Comparison of ENCODE assay signal across 8 cellular contexts in the genomic region with DNA sequence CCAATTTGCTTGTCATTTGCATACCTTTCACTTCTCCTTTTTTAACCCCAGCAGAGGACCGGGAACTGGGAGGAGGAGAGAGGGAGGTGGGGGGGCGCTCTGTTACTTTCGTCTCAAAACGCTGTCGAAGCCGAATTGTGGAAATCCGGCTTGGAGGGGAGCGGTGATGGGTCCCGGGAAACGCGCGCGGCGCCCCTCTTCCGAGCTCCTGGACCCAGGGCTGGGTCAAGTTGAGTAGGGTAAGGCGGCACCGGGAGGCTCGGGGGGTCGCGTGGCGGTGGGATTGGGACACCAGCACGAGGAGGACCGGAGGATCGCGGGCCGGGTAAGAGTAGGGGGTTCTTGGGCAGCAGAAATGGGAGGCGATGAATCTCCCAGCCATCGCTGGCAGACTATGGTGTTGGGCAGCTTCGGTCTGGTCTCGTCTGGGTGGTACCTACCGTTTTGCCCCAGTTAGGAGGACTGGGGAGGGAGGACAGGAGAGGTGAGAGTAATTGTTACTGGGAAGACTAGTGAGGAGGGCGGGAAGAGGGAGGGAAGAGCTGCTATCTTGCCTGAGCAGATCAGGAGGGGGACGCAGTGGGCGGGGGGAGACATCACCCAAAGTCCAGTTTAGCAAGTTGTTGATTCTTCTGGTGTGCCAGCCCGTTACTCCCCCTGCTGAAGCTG. TPM values are rescaled to one million over a fixed set of nuclear protein-coding genes. Genes with fewer than 3 reads are reported as not detected.
DNase-seq lines count a peak whose midpoint lies in the region; ATAC-seq and TF ChIP-seq lines count a peak whose summit lies in the region.

No MANE protein-coding gene starts in this region.

- CTCF ChIA-PET in AG04449 (lab: Yijun Ruan, JAX), result no interaction called here

- intact Hi-C loops in Right ventricle myocardium superior (cut with DNase I), result loop anchor here (5.0 to 10.0 kb wide), 2 partner anchors 133 to 614 kb away; no protein-coding TSS in a partner anchor

- H3K9me2 ChIP-seq in GM23338 (ENCODE audit: insufficient read depth), result no peaks in the 10 kb centered on the region

- TF ChIP-seq CTCF in AG04449 (IDR thresholded peaks at IDR 0.05; ENCODE audit: insufficient read depth, low read length, missing control alignments) (no peak), GM23338 (conservative IDR thresholded peaks at IDR 0.05; ENCODE audit: low read depth in 2 of 2) (peak in 1 of 2 experiments; percentile 16; a peak in 1 of 4 replicates), WI38 (IDR thresholded peaks at IDR 0.05; ENCODE audit: low read depth, low read length) (no peak), progenitor cell of endocrine pancreas (IDR thresholded peaks at IDR 0.05; ENCODE audit: unreplicated experiment) (no peak)

- H3K9me3 Mint-ChIP-seq in GM23338 (no peaks in the 10 kb centered on the region), progenitor cell of endocrine pancreas (ENCODE audit: low read depth) (no peaks in the 10 kb centered on the region)

- peaks cover 48% of the 10 kb centered on the region for H3K4me1 Mint-ChIP-seq in GM23338
- H3K4me1 Mint-ChIP-seq in progenitor cell of endocrine pancreas (ENCODE audit: low read depth), result peaks cover 63% of the 10 kb centered on the region

- peaks cover 74% of the 10 kb centered on the region for H3K27me3 Mint-ChIP-seq in GM23338 (ENCODE audit: insufficient read depth, low read depth, poor library complexity)
- H3K27me3 Mint-ChIP-seq in progenitor cell of endocrine pancreas, result peaks cover 19% of the 10 kb centered on the region

- H4K20me1 ChIP-seq in GM23338 (replicated peaks; ENCODE audit: insufficient read depth), result 0 out of 2 replicates have a peak, but pooled peaks cover 9% of the 10 kb centered on the region

- H3K36me3 ChIP-seq in GM23338 (ENCODE audit: insufficient read depth), result no peaks in the 10 kb centered on the region

- peaks cover 80% of the 10 kb centered on the region for H3K27me3 ChIP-seq in GM23338 (ENCODE audit: insufficient read depth)

- H3K4me1 ChIP-seq in GM23338 (ENCODE audit: insufficient read depth), result peaks cover 40% of the 10 kb centered on the region

- no peaks in the 10 kb centered on the region for H3K79me2 ChIP-seq in GM23338 (replicated peaks; ENCODE audit: insufficient read depth)

- H3K4me3 Mint-ChIP-seq in GM23338, result peak overlapping the region; percentile 86
- H3K4me3 Mint-ChIP-seq in progenitor cell of endocrine pancreas (ENCODE audit: low read depth), result peak overlapping the region; percentile 98

- H3K36me3 Mint-ChIP-seq in GM23338 (ENCODE audit: low read depth) (no peaks in the 10 kb centered on the region), progenitor cell of endocrine pancreas (ENCODE audit: insufficient read depth) (no peaks in the 10 kb centered on the region)

- ATAC-seq in GM23338 (peak; percentile 18), Right ventricle myocardium superior (ENCODE audit: poor library complexity) (peak; percentile 8), HG03039 (IDR thresholded peaks at IDR 0.05; ENCODE audit: unreplicated experiment) (no peak), HG03442 (IDR thresholded peaks at IDR 0.05; ENCODE audit: unreplicated experiment) (no peak)

- POLR2A ChIA-PET in AG04449 (lab: Yijun Ruan, JAX), result no interaction called here

- H3K4me3 ChIP-seq in AG04449 (ENCODE audit: low read depth, low read length) (peak overlapping the region; percentile 61), GM23338 (peak overlapping the region; percentile 80), WI38 (ENCODE audit: low read depth, low read length) (peak overlapping the region; percentile 64)

- no peak overlapping the region for H3K27ac ChIP-seq in GM23338 (ENCODE audit: low read depth)

- peaks cover 29% of the 10 kb centered on the region for H3F3A ChIP-seq in GM23338 (replicated peaks; ENCODE audit: low read depth)

- DNase-seq in AG04449 (ENCODE audit: low read depth, low spot score) (no peak), GM23338 (ENCODE audit: low spot score) (peak; percentile 81), Right ventricle myocardium superior (no peak), progenitor cell of endocrine pancreas (ENCODE audit: low spot score, unreplicated experiment) (no peak), middle frontal gyrus (ENCODE audit: extremely low spot score, low spot score) (no peak)

- peak overlapping the region; percentile 88 for H2AFZ ChIP-seq in GM23338

- H3K4me2 ChIP-seq in GM23338, result peak overlapping the region; percentile 90

- H3K27ac Mint-ChIP-seq in GM23338 (no peak overlapping the region), progenitor cell of endocrine pancreas (peak overlapping the region; percentile 97)

TF ChIP-seq in GM23338, 12 proteins besides CTCF, POLR2A, EP300 and RAD21 (continues in another document):
- TF ChIP-seq POLR2AphosphoS5 (IDR thresholded peaks at IDR 0.05; ENCODE audit: low read depth) (no peak), REST (IDR thresholded peaks at IDR 0.05; ENCODE audit: unreplicated experiment) (no peak), JUNB (IDR thresholded peaks at IDR 0.05; ENCODE audit: unreplicated experiment) (no peak), ZNF114 (CRISPR knock-in tag; IDR thresholded peaks at IDR 0.05) (no peak), ZNF331 (CRISPR knock-in tag; IDR thresholded peaks at IDR 0.05; ENCODE audit: low read depth) (no peak), NANOG (IDR thresholded peaks at IDR 0.05; ENCODE audit: borderline replicate concordance) (no peak), EZH2phosphoT487 (IDR thresholded peaks at IDR 0.05; ENCODE audit: unreplicated experiment) (no peak), ETS1 (IDR thresholded peaks at IDR 0.05) (no peak)

RNA-seq across cellular contexts. Expression of gene PROX1, which starts 1.4 kb away (rescaled TPM):
- 0.39 and 0.49 TPM in 2 replicates for total RNA-seq in GM23338 (2014; rRNA removed; shearing (Covaris generic))
- polyA plus RNA-seq in GM23338 (2016; fragmentation: Nextera tagmentation; extraction: Ambion mirVana), result 0.66 and 0.92 TPM in 2 replicates
- total RNA-seq in Right ventricle myocardium superior (85.2 TPM), progenitor cell of endocrine pancreas (63.2 and 73.9 TPM in 2 replicates)

Comparison
In these comparisons a context has a peak if more than half of its experiments do, and no peak if none do; other contexts are left out.
1. ATAC-seq: peak in GM23338 (single experiment) and Right ventricle myocardium superior (single experiment); none in HG03039 (single experiment) and HG03442 (single experiment).
2. RNA of gene PROX1, which starts 1.4 kb away (total RNA-seq): 85.2 TPM in Right ventricle myocardium superior (single experiment) and 63.2 to 73.9 TPM in progenitor cell of endocrine pancreas; 0.39 to 0.49 TPM in GM23338; every median in the first group is over 10 times any median in the second.
3. Peak in every context shown above with its lines, with median percentiles within 50 percentile points of each other: H3K4me3 ChIP-seq.